Comparison of ENCODE assay signal across 8 cellular contexts in the genomic region with DNA sequence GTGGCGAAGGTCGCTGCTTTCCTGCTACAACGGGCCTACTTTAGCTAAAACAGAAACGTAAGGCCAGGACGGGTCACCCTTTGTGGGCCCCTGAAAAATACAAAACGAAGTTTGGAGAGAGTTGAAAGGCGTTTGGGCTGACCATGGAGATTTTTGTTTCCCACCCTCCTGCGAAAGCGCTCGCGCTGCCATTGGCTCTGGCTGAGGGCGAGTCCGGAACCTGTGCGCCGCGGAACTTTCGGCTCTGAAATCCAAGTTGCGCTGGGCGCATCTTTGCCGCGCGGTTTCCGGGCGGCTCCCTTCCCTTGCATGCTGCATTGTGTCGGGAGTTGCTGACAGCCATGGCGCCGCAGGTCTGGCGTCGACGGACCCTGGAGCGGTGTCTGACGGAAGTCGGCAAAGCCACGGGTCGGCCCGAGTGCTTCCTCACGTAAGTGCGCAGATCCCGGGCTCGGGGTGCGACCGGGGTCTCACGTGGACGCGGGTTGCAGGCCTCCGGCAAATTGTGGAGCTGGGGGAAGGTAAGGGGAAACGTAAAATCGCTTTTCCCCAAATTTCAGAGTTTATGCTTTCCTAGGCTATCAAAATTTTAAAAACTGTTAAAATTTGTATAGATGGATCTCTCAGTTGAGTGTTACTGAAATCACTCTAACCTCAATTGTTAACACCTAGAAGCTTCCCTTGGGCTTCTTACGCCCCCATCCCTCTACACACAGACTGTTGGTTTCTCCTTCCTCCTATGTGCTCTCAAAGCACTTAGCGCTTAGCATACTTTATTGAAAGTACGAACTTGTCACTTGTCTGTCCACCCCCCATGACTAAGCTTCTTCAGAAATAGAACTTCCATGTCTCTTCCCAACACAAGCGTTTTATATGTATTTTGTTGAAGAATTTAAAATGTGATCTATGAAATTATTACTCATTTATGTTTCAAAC. TPM values are rescaled to one million over a fixed set of nuclear protein-coding genes. Genes with fewer than 3 reads are reported as not detected.
DNase-seq lines count a peak whose midpoint lies in the region; ATAC-seq and TF ChIP-seq lines count a peak whose summit lies in the region.

A gene with protein sequence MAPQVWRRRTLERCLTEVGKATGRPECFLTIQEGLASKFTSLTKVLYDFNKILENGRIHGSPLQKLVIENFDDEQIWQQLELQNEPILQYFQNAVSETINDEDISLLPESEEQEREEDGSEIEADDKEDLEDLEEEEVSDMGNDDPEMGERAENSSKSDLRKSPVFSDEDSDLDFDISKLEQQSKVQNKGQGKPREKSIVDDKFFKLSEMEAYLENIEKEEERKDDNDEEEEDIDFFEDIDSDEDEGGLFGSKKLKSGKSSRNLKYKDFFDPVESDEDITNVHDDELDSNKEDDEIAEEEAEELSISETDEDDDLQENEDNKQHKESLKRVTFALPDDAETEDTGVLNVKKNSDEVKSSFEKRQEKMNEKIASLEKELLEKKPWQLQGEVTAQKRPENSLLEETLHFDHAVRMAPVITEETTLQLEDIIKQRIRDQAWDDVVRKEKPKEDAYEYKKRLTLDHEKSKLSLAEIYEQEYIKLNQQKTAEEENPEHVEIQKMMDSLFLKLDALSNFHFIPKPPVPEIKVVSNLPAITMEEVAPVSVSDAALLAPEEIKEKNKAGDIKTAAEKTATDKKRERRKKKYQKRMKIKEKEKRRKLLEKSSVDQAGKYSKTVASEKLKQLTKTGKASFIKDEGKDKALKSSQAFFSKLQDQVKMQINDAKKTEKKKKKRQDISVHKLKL (plus strand): TSS at position 310 of the 936 bp plus-strand sequence. CDS start 32 bp downstream, at position 342.

- H3K36me3 ChIP-seq in GM23338 (ENCODE audit: insufficient read depth) (peaks cover 22% of the 10 kb centered on the region), Karpas-422 (ENCODE audit: insufficient read depth, low read length) (peaks cover 35% of the 10 kb centered on the region), RWPE2 (ENCODE audit: low read depth) (peaks cover 42% of the 10 kb centered on the region)

- H3K9ac ChIP-seq in Karpas-422 (ENCODE audit: low read length) = peak within 1 kb of the TSS; percentile 88

- H3K27me3 ChIP-seq in GM23338 (ENCODE audit: insufficient read depth) = no peaks in the 10 kb centered on the region
- no peaks in the 10 kb centered on the region for H3K27me3 ChIP-seq in Karpas-422 (ENCODE audit: low read length)
- H3K27me3 ChIP-seq in RWPE2 (ENCODE audit: insufficient read depth, poor library complexity, severe bottlenecking) = no peaks in the 10 kb centered on the region

- ATAC-seq in GM23338 = peak; percentile 93
- peak; percentile 96 for ATAC-seq in RWPE2 (ENCODE audit: low read depth)
- peak; percentile 98 for ATAC-seq in stimulated activated naive CD8-positive, alpha-beta T cell treated with anti-CD3 and anti-CD28 coated beads, Interleukin-15, Interleukin-2, amounts not matched to agents 100 U/mL and 50 U/mL, for 24 hours

- peaks cover 2% of the 10 kb centered on the region; the same call in 1 of the 3 replicates for H3K4me1 Mint-ChIP-seq in GM23338
- H3K4me1 Mint-ChIP-seq in activated T-helper 2 cell treated with anti-CD3 and anti-CD28 coated beads, Interferon-gamma antibody, Interleukin-2, Interleukin-4, amounts not matched to agents 10 μg/mL and 5 μg/mL and 100 μg/mL, durations not matched to agents 14 hours and 24 hours and 36 hours (ENCODE audit: low read depth) = peaks cover 13% of the 10 kb centered on the region
- H3K4me1 Mint-ChIP-seq in nephron progenitor cell = peaks cover 21% of the 10 kb centered on the region

- H4K20me1 ChIP-seq in GM23338 (replicated peaks; ENCODE audit: insufficient read depth) (peaks cover 9% of the 10 kb centered on the region), Karpas-422 (ENCODE audit: insufficient read depth, low read depth, low read length) (peaks cover 6% of the 10 kb centered on the region; the same call in 1 of the 2 replicates)

- no peaks in the 10 kb centered on the region for H3K9me3 ChIP-seq in Karpas-422 (ENCODE audit: low read length)
- no peaks in the 10 kb centered on the region for H3K9me3 ChIP-seq in RWPE2 (ENCODE audit: severe bottlenecking)

- H3K27me3 Mint-ChIP-seq in GM23338 (ENCODE audit: insufficient read depth, low read depth, poor library complexity) = peaks cover 4% of the 10 kb centered on the region
- no peaks in the 10 kb centered on the region for H3K27me3 Mint-ChIP-seq in activated T-helper 2 cell treated with anti-CD3 and anti-CD28 coated beads, Interferon-gamma antibody, Interleukin-2, Interleukin-4, amounts not matched to agents 10 μg/mL and 5 μg/mL and 100 μg/mL, durations not matched to agents 14 hours and 24 hours and 36 hours (ENCODE audit: low read depth)
- no peaks in the 10 kb centered on the region for H3K27me3 Mint-ChIP-seq in nephron progenitor cell (ENCODE audit: low read depth, poor library complexity)

- H3K27ac Mint-ChIP-seq in GM23338 (peak within 1 kb of the TSS; percentile 97; the same call in 1 of the 2 replicates), nephron progenitor cell (no peak within 1 kb of the TSS)
- no peak within 1 kb of the TSS for H3K27ac Mint-ChIP-seq in activated T-helper 2 cell treated with anti-CD3 and anti-CD28 coated beads, Interferon-gamma antibody, Interleukin-2, Interleukin-4, amounts not matched to agents 10 μg/mL and 5 μg/mL and 100 μg/mL, durations not matched to agents 14 hours and 24 hours and 36 hours

- H3K9me2 ChIP-seq in GM23338 (ENCODE audit: insufficient read depth) (no peaks in the 10 kb centered on the region), Karpas-422 (replicated peaks; ENCODE audit: insufficient read depth, low read length) (no peaks in the 10 kb centered on the region)

- TF ChIP-seq CTCF in GM23338 (conservative IDR thresholded peaks at IDR 0.05; ENCODE audit: low read depth in 2 of 2) (0 out of 4 replicates have a peak, but pooled peaks of 1 of the 2 experiments have one; percentile 8), RWPE2 (IDR thresholded peaks at IDR 0.05; ENCODE audit: poor library complexity, severe bottlenecking) (no peak), fibroblast of the aortic adventitia (IDR thresholded peaks at IDR 0.05; ENCODE audit: insufficient read depth, low read length) (no peak), nephron progenitor cell (IDR thresholded peaks at IDR 0.05) (no peak)

- peak; percentile 95 for DNase-seq in ELF-1 (ENCODE audit: low read depth, low spot score)
- DNase-seq in GM23338 (ENCODE audit: low spot score) = peak; percentile 95
- DNase-seq in Karpas-422 = peak; percentile 98
- DNase-seq in RWPE2 (ENCODE audit: low spot score) = peak; percentile 84
- peak; percentile 87 for DNase-seq in activated T-helper 2 cell treated with anti-CD3 and anti-CD28 coated beads, Interferon-gamma antibody, Interleukin-2, Interleukin-4, amounts not matched to agents 10 μg/mL and 5 μg/mL and 100 μg/mL, durations not matched to agents 14 hours and 24 hours and 36 hours (ENCODE audit: low spot score)
- DNase-seq in fibroblast of the aortic adventitia (ENCODE audit: low read depth) = peak; percentile 91
- peak; percentile 88 for DNase-seq in nephron progenitor cell
- peak; percentile 90 for DNase-seq in stimulated activated naive CD8-positive, alpha-beta T cell treated with anti-CD3 and anti-CD28 coated beads, Interleukin-15, Interleukin-2, amounts not matched to agents 100 U/mL and 50 U/mL, for 24 hours

- H3K36me3 Mint-ChIP-seq in GM23338 (ENCODE audit: low read depth) (peaks cover 17% of the 10 kb centered on the region; the same call in 2 of the 3 replicates), nephron progenitor cell (ENCODE audit: low read depth) (peaks cover 25% of the 10 kb centered on the region)
- peaks cover 20% of the 10 kb centered on the region for H3K36me3 Mint-ChIP-seq in activated T-helper 2 cell treated with anti-CD3 and anti-CD28 coated beads, Interferon-gamma antibody, Interleukin-2, Interleukin-4, amounts not matched to agents 10 μg/mL and 5 μg/mL and 100 μg/mL, durations not matched to agents 14 hours and 24 hours and 36 hours (ENCODE audit: low read depth)

- H3K4me3 Mint-ChIP-seq in GM23338 = no peak within 1 kb of the TSS
- H3K4me3 Mint-ChIP-seq in activated T-helper 2 cell treated with anti-CD3 and anti-CD28 coated beads, Interferon-gamma antibody, Interleukin-2, Interleukin-4, amounts not matched to agents 10 μg/mL and 5 μg/mL and 100 μg/mL, durations not matched to agents 14 hours and 24 hours and 36 hours (ENCODE audit: low read depth) = no peak within 1 kb of the TSS
- H3K4me3 Mint-ChIP-seq in nephron progenitor cell = no peak within 1 kb of the TSS

- peak within 1 kb of the TSS; percentile 94 for H3K4me2 ChIP-seq in GM23338
- peak within 1 kb of the TSS; percentile 77 for H3K4me2 ChIP-seq in Karpas-422 (ENCODE audit: low read depth, low read length, poor library complexity, severe bottlenecking)

- peak within 1 kb of the TSS; percentile 89 for H3K27ac ChIP-seq in GM23338 (ENCODE audit: low read depth)
- peak within 1 kb of the TSS; percentile 66 for H3K27ac ChIP-seq in Karpas-422 (ENCODE audit: low read length)
- H3K27ac ChIP-seq in RWPE2 (ENCODE audit: poor library complexity, severe bottlenecking) = peak within 1 kb of the TSS; percentile 64

- H3K9me3 Mint-ChIP-seq in GM23338 (no peaks in the 10 kb centered on the region), nephron progenitor cell (no peaks in the 10 kb centered on the region)
- H3K9me3 Mint-ChIP-seq in activated T-helper 2 cell treated with anti-CD3 and anti-CD28 coated beads, Interferon-gamma antibody, Interleukin-2, Interleukin-4, amounts not matched to agents 10 μg/mL and 5 μg/mL and 100 μg/mL, durations not matched to agents 14 hours and 24 hours and 36 hours = no peaks in the 10 kb centered on the region

- H2AFZ ChIP-seq in GM23338 (peak within 1 kb of the TSS; percentile 96), Karpas-422 (ENCODE audit: low read length) (peak within 1 kb of the TSS; percentile 98)

- H3K79me2 ChIP-seq in GM23338 (replicated peaks; ENCODE audit: insufficient read depth) (peaks cover 53% of the 10 kb centered on the region), Karpas-422 (ENCODE audit: low read length) (peaks cover 87% of the 10 kb centered on the region)

- H3K4me1 ChIP-seq in GM23338 (ENCODE audit: insufficient read depth) (peaks cover 9% of the 10 kb centered on the region), Karpas-422 (ENCODE audit: low read length) (peaks cover 47% of the 10 kb centered on the region), RWPE2 (ENCODE audit: insufficient read depth, poor library complexity, severe bottlenecking) (peaks cover 11% of the 10 kb centered on the region)

- intact Hi-C loops in activated T-helper 2 cell treated with anti-CD3 and anti-CD28 coated beads, Interferon-gamma antibody, Interleukin-2, Interleukin-4, amounts not matched to agents 10 μg/mL and 5 μg/mL and 100 μg/mL, durations not matched to agents 14 hours and 24 hours and 36 hours (cut with micrococcal nuclease) = loop anchor here (1.0 to 10.0 kb wide), 4 partner anchors 62 to 200 kb away; a partner anchor contains a TSS

- no peaks in the 10 kb centered on the region for H3F3A ChIP-seq in GM23338 (replicated peaks; ENCODE audit: low read depth)

- peak within 1 kb of the TSS; percentile 65 for H3K4me3 ChIP-seq in GM23338
- peak within 1 kb of the TSS; percentile 91 for H3K4me3 ChIP-seq in Karpas-422 (ENCODE audit: low read length)
- H3K4me3 ChIP-seq in RWPE2 (ENCODE audit: severe bottlenecking) = peak within 1 kb of the TSS; percentile 90
- peak within 1 kb of the TSS; percentile 96 for H3K4me3 ChIP-seq in fibroblast of the aortic adventitia (ENCODE audit: low read depth, low read length)

RNA-seq across cellular contexts. Expression of the gene that starts here (rescaled TPM):
- total RNA-seq in GM23338 (2014; rRNA removed; shearing (Covaris generic)) = 23.8 and 24.9 TPM in 2 replicates
- polyA plus RNA-seq in GM23338 (2016; fragmentation: Nextera tagmentation; extraction: Ambion mirVana) = 53.7 and 64.8 TPM in 2 replicates
- total RNA-seq in Karpas-422 (2014; rRNA removed; shearing (Covaris generic); ENCODE audit: low replicate concordance) = 24.4 and 26.8 TPM in 2 replicates
- total RNA-seq in activated T-helper 2 cell treated with anti-CD3 and anti-CD28 coated beads, Interferon-gamma antibody, Interleukin-2, Interleukin-4, amounts not matched to agents 10 μg/mL and 5 μg/mL and 100 μg/mL, durations not matched to agents 14 hours and 24 hours and 36 hours = 52.3 and 54.3 TPM in 2 replicates
- total RNA-seq in fibroblast of the aortic adventitia (ENCODE audit: low replicate concordance) = 23.4 and 56.3 TPM in 2 replicates

Comparison
In these comparisons a context has a peak if more than half of its experiments do, and no peak if none do; other contexts are left out.
1. Peak in every context shown above with its lines: DNase-seq, ATAC-seq, H3K4me3 ChIP-seq and H3K27ac ChIP-seq.